Comparison of ENCODE assay signal across 9 cellular contexts in the genomic region with DNA sequence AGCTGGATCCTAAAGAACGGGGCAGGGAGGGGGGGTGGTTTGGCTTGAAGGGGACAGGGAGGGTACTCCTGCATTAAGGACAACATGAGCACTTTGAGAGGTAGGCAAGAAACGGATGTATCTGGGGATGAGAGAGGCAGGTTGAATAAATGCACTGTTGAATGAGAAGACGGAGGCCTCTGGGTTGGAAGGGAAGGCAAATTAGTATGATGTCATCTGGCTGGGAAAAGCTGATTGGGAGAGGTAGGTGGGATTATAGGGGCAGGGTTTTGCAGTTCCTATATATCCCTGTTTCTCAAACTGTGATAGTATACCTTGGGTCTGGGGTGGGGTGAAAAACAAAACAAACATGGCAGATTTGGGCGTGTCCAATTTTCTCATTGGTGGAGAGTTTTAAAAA. TPM values are rescaled to one million over a fixed set of nuclear protein-coding genes. Genes with fewer than 3 reads are reported as not detected.
"Had no signal": no experiment of that assay in that cellular context is flagged by ENCODE, and none has a peak within 500 bp of the region (broad histone marks: within the 10 kb centered on the region; RNA-seq: fewer than 3 reads in every experiment).

No MANE protein-coding gene starts in this region.

- ATAC-seq: GM12878 had no signal

- H3K4me3 ChIP-seq: GM12878 had no signal

- FAIRE-seq: G401.6, GM12878, GM12891, GM12892, GM18507, GM19239 had no signal

- DNase-seq: GDM1, GF-D8 had no signal

RNA-seq across cellular contexts. Expression of a gene that starts 44.6 kb away (rescaled TPM):
- total RNA-seq: G401, GM12878 had no signal
